ENCODE assay signal across 8 cellular contexts in the genomic region with DNA sequence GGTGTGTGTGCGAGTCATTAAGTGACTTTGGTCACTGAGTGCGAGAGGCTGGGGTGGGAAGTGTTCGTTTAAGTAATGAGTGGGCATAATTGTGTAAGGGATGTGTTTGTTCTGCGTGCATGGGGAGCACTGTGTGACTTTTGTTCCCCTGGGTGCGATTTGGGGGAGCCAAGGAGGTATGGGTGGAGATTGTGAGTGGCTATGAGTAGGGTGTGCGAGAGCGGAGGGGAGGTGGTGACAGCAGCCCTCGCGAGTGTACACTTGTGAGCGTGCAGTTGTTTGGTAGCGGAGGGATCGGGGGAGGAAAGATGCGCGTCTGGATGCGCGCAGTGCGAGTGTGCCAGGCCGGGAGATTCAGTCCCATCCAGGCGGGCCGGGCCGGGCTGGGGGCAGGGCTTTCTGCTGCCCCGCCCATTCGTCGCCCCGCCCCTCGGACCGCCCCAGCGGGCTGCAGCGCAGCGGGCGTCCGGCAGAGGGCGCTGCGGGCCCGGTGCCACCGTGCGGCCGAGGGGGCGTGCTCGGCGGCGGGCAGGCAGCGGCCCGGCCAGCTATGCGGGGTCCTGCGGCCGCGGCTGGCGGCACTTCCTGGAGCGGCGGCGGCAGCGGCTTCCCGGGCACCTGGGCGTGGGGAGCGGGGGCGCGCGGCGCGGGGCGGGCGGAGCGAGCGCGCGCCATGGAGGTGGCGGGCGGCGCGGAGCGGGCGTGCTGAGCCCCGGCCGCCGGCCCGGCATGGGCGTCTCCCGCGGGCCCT. TPM values are rescaled to one million over a fixed set of nuclear protein-coding genes. Genes with fewer than 3 reads are reported as not detected.
DNase-seq lines count a peak whose midpoint lies in the region; ATAC-seq and TF ChIP-seq lines count a peak whose summit lies in the region.

A gene with protein sequence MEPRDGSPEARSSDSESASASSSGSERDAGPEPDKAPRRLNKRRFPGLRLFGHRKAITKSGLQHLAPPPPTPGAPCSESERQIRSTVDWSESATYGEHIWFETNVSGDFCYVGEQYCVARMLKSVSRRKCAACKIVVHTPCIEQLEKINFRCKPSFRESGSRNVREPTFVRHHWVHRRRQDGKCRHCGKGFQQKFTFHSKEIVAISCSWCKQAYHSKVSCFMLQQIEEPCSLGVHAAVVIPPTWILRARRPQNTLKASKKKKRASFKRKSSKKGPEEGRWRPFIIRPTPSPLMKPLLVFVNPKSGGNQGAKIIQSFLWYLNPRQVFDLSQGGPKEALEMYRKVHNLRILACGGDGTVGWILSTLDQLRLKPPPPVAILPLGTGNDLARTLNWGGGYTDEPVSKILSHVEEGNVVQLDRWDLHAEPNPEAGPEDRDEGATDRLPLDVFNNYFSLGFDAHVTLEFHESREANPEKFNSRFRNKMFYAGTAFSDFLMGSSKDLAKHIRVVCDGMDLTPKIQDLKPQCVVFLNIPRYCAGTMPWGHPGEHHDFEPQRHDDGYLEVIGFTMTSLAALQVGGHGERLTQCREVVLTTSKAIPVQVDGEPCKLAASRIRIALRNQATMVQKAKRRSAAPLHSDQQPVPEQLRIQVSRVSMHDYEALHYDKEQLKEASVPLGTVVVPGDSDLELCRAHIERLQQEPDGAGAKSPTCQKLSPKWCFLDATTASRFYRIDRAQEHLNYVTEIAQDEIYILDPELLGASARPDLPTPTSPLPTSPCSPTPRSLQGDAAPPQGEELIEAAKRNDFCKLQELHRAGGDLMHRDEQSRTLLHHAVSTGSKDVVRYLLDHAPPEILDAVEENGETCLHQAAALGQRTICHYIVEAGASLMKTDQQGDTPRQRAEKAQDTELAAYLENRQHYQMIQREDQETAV (plus strand): TSS at position 578 of the 751 bp plus-strand sequence. CDS start 197 bp downstream, outside the sequence.

- BruUV-seq in Caco-2 (replicated peaks; lab: Mats Ljungman, UMichigan) (no TSS peak), PC-9 (replicated peaks; lab: Mats Ljungman, UMichigan) (no TSS peak)

- H3K9me3 Mint-ChIP-seq in Caco-2 (ENCODE audit: unreplicated experiment), result no peaks in the 10 kb centered on the region
- H3K9me3 Mint-ChIP-seq in activated T-cell treated with anti-CD3 and anti-CD28 coated beads, Interleukin-2, amount 50 U/mL, for 4 hours, result no peaks in the 10 kb centered on the region

- no peaks in the 10 kb centered on the region for H3K27me3 Mint-ChIP-seq in Caco-2 (ENCODE audit: insufficient read depth, unreplicated experiment)
- H3K27me3 Mint-ChIP-seq in activated T-cell treated with anti-CD3 and anti-CD28 coated beads, Interleukin-2, amount 50 U/mL, for 4 hours (ENCODE audit: low read depth), result no peaks in the 10 kb centered on the region

- POLR2A ChIA-PET in Caco-2 (lab: Charles Lee), result interaction anchor here (0.6 kb wide), 1 partner anchor 104 kb away, joined by 8 read pairs; no protein-coding TSS in a partner anchor
- POLR2A ChIA-PET in PC-9 (lab: Charles Lee; ENCODE audit: unreplicated experiment), result interaction anchor here (0.6 kb wide), 1 partner anchor 19 kb away, joined by 3 read pairs; no protein-coding TSS in a partner anchor

- H3K79me2 ChIP-seq in PC-9 (ENCODE audit: low read depth), result peaks cover 41% of the 10 kb centered on the region

- ATAC-seq in GM19455 (IDR thresholded peaks at IDR 0.05; ENCODE audit: unreplicated experiment) (peak; percentile 61), esophagus mucosa (peak; percentile 88)
- peak; percentile 72 for ATAC-seq in activated T-cell treated with anti-CD3 and anti-CD28 coated beads, Interleukin-2, amount 50 U/mL, for 4 hours

- H3K36me3 Mint-ChIP-seq in Caco-2 (ENCODE audit: insufficient read depth, unreplicated experiment), result peaks cover 6% of the 10 kb centered on the region
- no peaks in the 10 kb centered on the region for H3K36me3 Mint-ChIP-seq in activated T-cell treated with anti-CD3 and anti-CD28 coated beads, Interleukin-2, amount 50 U/mL, for 4 hours (ENCODE audit: insufficient read depth)

- H3K4me3 ChIP-seq in Caco-2 (ENCODE audit: low read depth, low read length) (peak within 1 kb of the TSS; percentile 99), HL-60 (replicated peaks; ENCODE audit: insufficient read depth, low read length) (peak within 1 kb of the TSS; percentile 82), PC-9 (peak within 1 kb of the TSS; percentile 97), muscle layer of duodenum (ENCODE audit: low read depth in 1 of 2, low read length in 2 of 2) (peak within 1 kb of the TSS; percentile 57 to 79)

- peaks cover 8% of the 10 kb centered on the region for H4K20me1 ChIP-seq in PC-9 (ENCODE audit: insufficient read depth)

- peak within 1 kb of the TSS; percentile 90 for H3K4me2 ChIP-seq in PC-9

- peak within 1 kb of the TSS; percentile 36 for H3K27ac Mint-ChIP-seq in Caco-2 (ENCODE audit: unreplicated experiment)

- peaks cover 15% of the 10 kb centered on the region for H3K4me1 Mint-ChIP-seq in Caco-2 (ENCODE audit: low read depth, unreplicated experiment)
- H3K4me1 Mint-ChIP-seq in activated T-cell treated with anti-CD3 and anti-CD28 coated beads, Interleukin-2, amount 50 U/mL, for 4 hours (ENCODE audit: low read depth), result peaks cover 84% of the 10 kb centered on the region

- H3K9me3 ChIP-seq in Caco-2, result no peaks in the 10 kb centered on the region
- no peaks in the 10 kb centered on the region for H3K9me3 ChIP-seq in PC-9 (ENCODE audit: insufficient read depth, low read depth)
- H3K9me3 ChIP-seq in muscle layer of duodenum (ENCODE audit: control insufficient read depth in 1 of 2, low read length in 2 of 2), result no peaks in the 10 kb centered on the region

- peak; percentile 51 to 79 for TF ChIP-seq CTCF in Caco-2 (IDR thresholded peaks at IDR 0.05; ENCODE audit: insufficient read depth in 1 of 2, low read depth in 1 of 2, low read length in 1 of 2, severe bottlenecking in 1 of 2, unreplicated experiment in 1 of 2)
- peak; percentile 2 for TF ChIP-seq CTCF in HL-60 (IDR thresholded peaks at IDR 0.05; ENCODE audit: insufficient read depth, low read length)
- peak; percentile 54 for TF ChIP-seq CTCF in PC-9 (conservative IDR thresholded peaks at IDR 0.05)

- no peaks in the 10 kb centered on the region for H3K9me2 ChIP-seq in PC-9 (ENCODE audit: insufficient read depth)

- H3K4me3 Mint-ChIP-seq in Caco-2 (ENCODE audit: unreplicated experiment), result peak within 1 kb of the TSS; percentile 75
- peak within 1 kb of the TSS; percentile 92 for H3K4me3 Mint-ChIP-seq in activated T-cell treated with anti-CD3 and anti-CD28 coated beads, Interleukin-2, amount 50 U/mL, for 4 hours

- H2AFZ ChIP-seq in PC-9, result peak within 1 kb of the TSS; percentile 83

- H3K36me3 ChIP-seq in Caco-2 (ENCODE audit: control insufficient read depth, insufficient read depth, low read length) (peaks cover 2% of the 10 kb centered on the region; the same call in 1 of the 2 replicates), PC-9 (ENCODE audit: low read depth) (no peaks in the 10 kb centered on the region), muscle layer of duodenum (ENCODE audit: control insufficient read depth in 1 of 2, insufficient read depth in 2 of 2, low read length in 2 of 2) (no peaks in the 10 kb centered on the region)

- DNase-seq in Caco-2 (peak; percentile 86 to 96), HL-60 (ENCODE audit: low read depth in 1 of 2, low spot score in 1 of 2) (peak; percentile 81 to 83), PC-9 (peak; percentile 46 to 97)
- peak; percentile 84 for DNase-seq in activated T-cell treated with anti-CD3 and anti-CD28 coated beads, Interleukin-2, amount 50 U/mL, for 4 hours
- DNase-seq in stimulated activated CD8-positive, alpha-beta memory T cell treated with anti-CD3 and anti-CD28 coated beads, Interleukin-7, amount 100 ng/mL, for 4 hours (ENCODE audit: low read depth in 2 of 2), result peak; percentile 65 to 86

- intact Hi-C loops in Caco-2 (cut with micrococcal nuclease; ENCODE audit: unreplicated experiment), result no loop called here
- intact Hi-C loops in PC-9 (cut with micrococcal nuclease; ENCODE audit: unreplicated experiment), result loop anchor here (10.0 kb wide), 1 partner anchor 222 kb away; a partner anchor contains a TSS

- H3F3A ChIP-seq in PC-9 (ENCODE audit: insufficient read depth, low read depth), result no peaks in the 10 kb centered on the region; the same call in 1 of the 2 replicates

- peaks cover 11% of the 10 kb centered on the region; the same call in 1 of the 2 replicates for H3K4me1 ChIP-seq in Caco-2
- peaks cover 36% of the 10 kb centered on the region for H3K4me1 ChIP-seq in PC-9 (replicated peaks; ENCODE audit: insufficient read depth)
- H3K4me1 ChIP-seq in muscle layer of duodenum (ENCODE audit: control insufficient read depth in 1 of 2, insufficient read depth in 2 of 2, low read length in 2 of 2), result peaks cover 5 to 28% of the 10 kb centered on the region in 2 donors

- CTCF ChIA-PET in Caco-2 (lab: Charles Lee), result interaction anchor here (1.0 to 1.5 kb wide), 3 partner anchors 11 to 45 kb away, joined by 3 to 4 read pairs (median 4); a partner anchor contains a TSS
- CTCF ChIA-PET in PC-9 (lab: Charles Lee), result interaction anchor here (0.6 to 1.3 kb wide), 4 partner anchors 45 to 695 kb away, joined by 3 to 6 read pairs (median 4); a partner anchor contains a TSS

- peak within 1 kb of the TSS; percentile 94 for H3K27ac ChIP-seq in HL-60 (replicated peaks)
- H3K27ac ChIP-seq in PC-9, result no peak within 1 kb of the TSS
- H3K27ac ChIP-seq in muscle layer of duodenum (ENCODE audit: low read length), result peak within 1 kb of the TSS; percentile 67

- no peaks in the 10 kb centered on the region for H3K27me3 ChIP-seq in Caco-2 (replicated peaks; ENCODE audit: control insufficient read depth, insufficient read depth, low read length)
- H3K27me3 ChIP-seq in HL-60 (ENCODE audit: insufficient read depth, poor library complexity, severe bottlenecking), result no peaks in the 10 kb centered on the region
- H3K27me3 ChIP-seq in PC-9 (ENCODE audit: insufficient read depth, low read depth), result no peaks in the 10 kb centered on the region
- no peaks in the 10 kb centered on the region for H3K27me3 ChIP-seq in muscle layer of duodenum (ENCODE audit: low read depth, low read length)

RNA-seq across cellular contexts. Expression of the gene that starts here (rescaled TPM):
- 59.3 and 59.5 TPM in 2 replicates for total RNA-seq in Caco-2 (2022)
- total RNA-seq in PC-9 (2021), result 49.3 and 67.5 TPM in 2 replicates
- total RNA-seq in activated T-cell treated with anti-CD3 and anti-CD28 coated beads, Interleukin-2, amount 50 U/mL, for 4 hours, result 100 to 1,000 TPM; 112 to 122 (median 118) TPM
- 31.4 TPM for total RNA-seq in esophagus mucosa

Comparison
In these comparisons a context has a peak if more than half of its experiments do, and no peak if none do; other contexts are left out.
1. CTCF ChIP-seq: peak in every context shown above with its lines; median percentile 65 in Caco-2; 54 in PC-9; 2 in HL-60.